22 cellular contexts compared by ENCODE assay signal in genomic region chr2:235584269-235585007, GRCh38.
"Had no signal": no experiment of that assay in that cellular context is flagged by ENCODE, and none has a peak within 500 bp of the region (broad histone marks: within the 10 kb centered on the region; RNA-seq: fewer than 3 reads in every experiment).

No MANE protein-coding gene starts in this region.

- H3K9me3 Mint-ChIP-seq: neural crest cell; stimulated activated effector memory CD8-positive, alpha-beta T cell treated with anti-CD3 and anti-CD28 coated beads, Interleukin-12 subunit alpha, Interleukin-12 subunit beta, amount 100 ng/mL, for 72 hours; stimulated activated naive CD8-positive, alpha-beta T cell treated with anti-CD3 and anti-CD28 coated beads, Interleukin-15, Interleukin-2, amounts not matched to agents 100 ng/mL and 50 ng/mL, for 24 hours had no signal

- H3K27ac ChIP-seq: foreskin keratinocyte, hepatocyte, left ventricle myocardium inferior, lower lobe of right lung, testis, upper lobe of right lung, vagina had no signal

- ATAC-seq: foreskin keratinocyte; left cardiac atrium; lower lobe of right lung; right cardiac atrium; stimulated activated effector memory CD8-positive, alpha-beta T cell treated with anti-CD3 and anti-CD28 coated beads, Interleukin-12 subunit alpha, Interleukin-12 subunit beta, amount 100 ng/mL, for 72 hours; upper lobe of right lung had no signal

- H3K36me3 Mint-ChIP-seq: memory B cell; naive B cell; stimulated activated effector memory CD8-positive, alpha-beta T cell treated with anti-CD3 and anti-CD28 coated beads, Interleukin-12 subunit alpha, Interleukin-12 subunit beta, amount 100 ng/mL, for 72 hours had no signal

- H3K4me3 Mint-ChIP-seq: memory B cell; naive B cell; neural crest cell; stimulated activated effector memory CD8-positive, alpha-beta T cell treated with anti-CD3 and anti-CD28 coated beads, Interleukin-12 subunit alpha, Interleukin-12 subunit beta, amount 100 ng/mL, for 72 hours; stimulated activated naive CD8-positive, alpha-beta T cell treated with anti-CD3 and anti-CD28 coated beads, Interleukin-15, Interleukin-2, amounts not matched to agents 100 ng/mL and 50 ng/mL, for 24 hours had no signal

- DNase-seq: dermis blood vessel endothelial cell; foreskin keratinocyte; head of caudate nucleus; kidney; left cardiac atrium; left ventricle myocardium inferior; lower lobe of right lung; midbrain; naive B cell; right cardiac atrium; stimulated activated CD4-positive, alpha-beta T cell treated with anti-CD3 and anti-CD28 coated beads, Interleukin-4, amount 100 ng/mL, for 1 hour; stimulated activated CD8-positive, alpha-beta memory T cell treated with anti-CD3 and anti-CD28 coated beads, Interleukin-4, amount 100 ng/mL, for 48 hours; testis; upper lobe of right lung had no signal

- FAIRE-seq: colon, kidney had no signal

- H3K36me3 ChIP-seq: left ventricle myocardium inferior, lower lobe of right lung, tibial nerve, upper lobe of right lung, vagina had no signal

- H3K4me1 ChIP-seq: foreskin keratinocyte, upper lobe of right lung had no signal

- H3K27ac Mint-ChIP-seq: memory B cell; naive B cell; stimulated activated effector memory CD8-positive, alpha-beta T cell treated with anti-CD3 and anti-CD28 coated beads, Interleukin-12 subunit alpha, Interleukin-12 subunit beta, amount 100 ng/mL, for 72 hours; stimulated activated naive CD8-positive, alpha-beta T cell treated with anti-CD3 and anti-CD28 coated beads, Interleukin-15, Interleukin-2, amounts not matched to agents 100 ng/mL and 50 ng/mL, for 24 hours had no signal

- H3K27me3 ChIP-seq: foreskin keratinocyte, hepatocyte, testis, tibial nerve, upper lobe of right lung, vagina had no signal

- H3K4me1 Mint-ChIP-seq: memory B cell, naive B cell had no signal

- H3K4me3 ChIP-seq: hepatocyte, left ventricle myocardium inferior, lower lobe of right lung, testis, tibial nerve, upper lobe of right lung, vagina had no signal

- H3K9me3 ChIP-seq: left ventricle myocardium inferior, lower lobe of right lung, testis, tibial nerve, upper lobe of right lung, vagina had no signal
